20 cellular contexts compared by ENCODE assay signal in genomic region chr2:198371329-198371728, GRCh38.
"Had no signal": no experiment of that assay in that cellular context is flagged by ENCODE, and none has a peak within 500 bp of the region (broad histone marks: within the 10 kb centered on the region; RNA-seq: fewer than 3 reads in every experiment).

No MANE protein-coding gene starts in this region.

- DNase-seq: activated CD4-positive, alpha-beta T cell treated with anti-CD3 and anti-CD28 coated beads, Interleukin-2, amount 10 ng/mL, durations not matched to agents 24 days and 14 days; activated CD4-positive, CD25-positive, alpha-beta regulatory T cell; activated CD8-positive, alpha-beta memory T cell treated with anti-CD3 and anti-CD28 coated beads, Interleukin-2, amount 50 U/mL, for 4 hours; activated CD8-positive, alpha-beta T cell treated with anti-CD3 and anti-CD28 coated beads, Interleukin-2, amount 10 ng/mL, durations not matched to agents 7 days and 5 days; activated effector memory CD4-positive, alpha-beta T cell treated with anti-CD3 and anti-CD28 coated beads, Interleukin-2, amount 50 U/mL, for 16 hours; activated T-cell treated with anti-CD3 and anti-CD28 coated beads, Interleukin-2, amount 50 U/mL, for 48 hours; amniotic stem cell; caudate nucleus; effector CD4-positive, alpha-beta T cell; esophagus squamous epithelium; glutamatergic neuron; hypothalamus; kidney glomerular epithelial cell; mesendoderm; stimulated activated CD4-positive, alpha-beta T cell treated with anti-CD3 and anti-CD28 coated beads, Interleukin-1b, Interleukin-23, amount 100 ng/mL, for 48 hours; thyroid gland had no signal

- H3K9me3 Mint-ChIP-seq: activated CD4-positive, alpha-beta T cell treated with anti-CD3 and anti-CD28 coated beads, Interleukin-2, amount 10 ng/mL, durations not matched to agents 24 days and 14 days; activated naive CD4-positive, alpha-beta T cell treated with anti-CD3 and anti-CD28 coated beads, Interleukin-2, amount 50 U/mL, for 24 hours; neural crest cell; T-helper 2 cell treated with Interferon-gamma antibody and Interleukin-4, amounts not matched to agents 5 μg/mL and 100 μg/mL, for 36 hours had no signal

- H3K4me1 Mint-ChIP-seq: neural crest cell had no signal

- H3K4me3 Mint-ChIP-seq: activated naive CD4-positive, alpha-beta T cell treated with anti-CD3 and anti-CD28 coated beads, Interleukin-2, amount 50 U/mL, for 24 hours; neural crest cell had no signal

- H3K4me3 ChIP-seq: thyroid gland had no signal

- H3K4me1 ChIP-seq: esophagus squamous epithelium, thyroid gland had no signal

- H3K36me3 ChIP-seq: esophagus squamous epithelium, thyroid gland had no signal

- H3K27ac Mint-ChIP-seq: activated CD4-positive, alpha-beta T cell treated with anti-CD3 and anti-CD28 coated beads, Interleukin-2, amount 10 ng/mL, durations not matched to agents 24 days and 14 days; activated CD8-positive, alpha-beta T cell treated with anti-CD3 and anti-CD28 coated beads, Interleukin-2, amount 10 ng/mL, durations not matched to agents 7 days and 5 days; T-helper 2 cell treated with Interferon-gamma antibody and Interleukin-4, amounts not matched to agents 5 μg/mL and 100 μg/mL, for 36 hours had no signal

- H3K27ac ChIP-seq: coronary artery, esophagus squamous epithelium, thyroid gland had no signal

- H3K36me3 Mint-ChIP-seq: activated naive CD4-positive, alpha-beta T cell treated with anti-CD3 and anti-CD28 coated beads, Interleukin-2, amount 50 U/mL, for 24 hours had no signal

- H3K27me3 ChIP-seq: esophagus squamous epithelium, thyroid gland had no signal

- H3K9me3 ChIP-seq: esophagus squamous epithelium, thyroid gland had no signal
